Comparison of ENCODE assay signal across 15 cellular contexts in the genomic region with DNA sequence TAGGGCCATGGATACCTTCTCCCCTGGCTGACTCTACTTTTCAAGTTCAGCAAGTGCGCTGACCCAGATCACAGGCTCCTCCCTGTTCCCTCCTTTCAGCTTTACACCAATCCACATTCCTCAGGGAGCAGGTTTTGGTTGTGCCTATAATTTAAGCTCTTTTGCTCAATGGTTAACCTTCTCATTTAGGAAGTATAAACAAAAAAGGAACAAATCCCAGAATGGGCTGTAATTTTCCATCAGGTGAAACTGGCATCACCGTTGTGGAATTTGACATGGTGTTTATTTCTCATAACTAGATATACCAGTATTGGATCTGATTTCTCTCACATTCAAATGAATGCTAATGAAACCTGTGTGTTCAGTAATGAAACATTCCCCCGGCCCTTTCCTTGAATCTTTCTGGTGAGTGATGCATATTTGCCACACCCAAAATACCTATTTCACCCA. TPM values are rescaled to one million over a fixed set of nuclear protein-coding genes. Genes with fewer than 3 reads are reported as not detected.
DNase-seq lines count a peak whose midpoint lies in the region; ATAC-seq and TF ChIP-seq lines count a peak whose summit lies in the region.
"Had no signal": no experiment of that assay in that cellular context is flagged by ENCODE, and none has a peak within 500 bp of the region (broad histone marks: within the 10 kb centered on the region; RNA-seq: fewer than 3 reads in every experiment).

No MANE protein-coding gene starts in this region.

- H3K27me3 Mint-ChIP-seq in MCF 10A (ENCODE audit: insufficient read depth, unreplicated experiment), result no peaks in the 10 kb centered on the region
- H3K27me3 Mint-ChIP-seq: activated naive CD8-positive, alpha-beta T cell treated with anti-CD3 and anti-CD28 coated beads for 36 hours had no signal

- no peak for TF ChIP-seq CTCF in MCF 10A (IDR thresholded peaks at IDR 0.05; ENCODE audit: unreplicated experiment)
- no peak for TF ChIP-seq CTCF in right lobe of liver (IDR thresholded peaks at IDR 0.05)

- H3K4me1 ChIP-seq in right lobe of liver, result no peaks in the 10 kb centered on the region
- H3K4me1 ChIP-seq: neural progenitor cell, SJCRH30 had no signal

- peaks cover 11% of the 10 kb centered on the region for H3K36me3 Mint-ChIP-seq in MCF 10A (ENCODE audit: insufficient read depth, unreplicated experiment)

- CTCF ChIA-PET in MCF 10A (lab: Yijun Ruan, JAX), result interaction anchor here (1.6 kb wide), 1 partner anchor 33 kb away, joined by 3 read pairs; no protein-coding TSS in a partner anchor

- no peak overlapping the region for H3K4me3 ChIP-seq in skin epidermis
- H3K4me3 ChIP-seq in right lobe of liver, result no peak overlapping the region
- H3K4me3 ChIP-seq: neural progenitor cell, SJCRH30 had no signal

- no peak overlapping the region for H3K4me3 Mint-ChIP-seq in MCF 10A (ENCODE audit: unreplicated experiment)
- H3K4me3 Mint-ChIP-seq: activated naive CD8-positive, alpha-beta T cell treated with anti-CD3 and anti-CD28 coated beads for 36 hours; neural progenitor cell had no signal

- no TSS peak for BruUV-seq in MCF 10A (replicated peaks; lab: Mats Ljungman, UMichigan)

- POLR2A ChIA-PET in MCF 10A (lab: Yijun Ruan, JAX), result interaction anchor here (0.9 to 4.6 kb wide), 5 partner anchors 9 to 60 kb away, joined by 3 to 36 read pairs (median 8); a partner anchor contains a TSS

- H3K9me3 ChIP-seq in right lobe of liver, result no peaks in the 10 kb centered on the region
- H3K9me3 ChIP-seq: SJCRH30 had no signal

- no peaks in the 10 kb centered on the region for H3K9me3 Mint-ChIP-seq in MCF 10A (ENCODE audit: unreplicated experiment)
- H3K9me3 Mint-ChIP-seq: activated naive CD8-positive, alpha-beta T cell treated with anti-CD3 and anti-CD28 coated beads for 36 hours; neural progenitor cell had no signal

- peak overlapping the region; percentile 1 for H3K27ac Mint-ChIP-seq in MCF 10A (ENCODE audit: low read depth, unreplicated experiment)
- H3K27ac Mint-ChIP-seq: activated naive CD8-positive, alpha-beta T cell treated with anti-CD3 and anti-CD28 coated beads for 36 hours; neural progenitor cell had no signal

- 91% methylated on average over 3 of the region's 3 CpGs for WGBS in right lobe of liver (ENCODE audit: insufficient coverage, low coverage, low lambda C conversion rate, missing lambda C conversion rate)

- DNase-seq in HPDE6-E6E7 (ENCODE audit: extremely low spot score), result peak; percentile 78
- DNase-seq in MCF 10A (ENCODE audit: unreplicated experiment), result peak; percentile 9
- DNase-seq in iPS-NIHi7 (ENCODE audit: extremely low spot score), result peak; percentile 52
- DNase-seq in activated CD8-positive, alpha-beta memory T cell treated with anti-CD3 and anti-CD28 coated beads, Interleukin-2, amount 50 U/mL, for 48 hours, result no peak
- DNase-seq in right lobe of liver, result no peak
- DNase-seq: activated CD4-positive, alpha-beta T cell treated with anti-CD3 and anti-CD28 coated beads, Interleukin-2, amount 50 U/mL, for 1 hour; activated naive CD8-positive, alpha-beta T cell treated with anti-CD3 and anti-CD28 coated beads for 36 hours; activated T-cell treated with anti-CD3 and anti-CD28 coated beads, Interleukin-2, amount 50 U/mL, for 48 hours; DMS153; SJCRH30; stimulated activated CD4-positive, alpha-beta T cell treated with anti-CD3 and anti-CD28 coated beads, Interleukin-1b, Interleukin-23, amount 100 ng/mL, for 48 hours; T1000 had no signal

- no peak for TF ChIP-seq POLR2A in right lobe of liver (IDR thresholded peaks at IDR 0.05)

- H3K36me3 ChIP-seq in right lobe of liver, result peaks cover 0 to 1% (median 0%) of the 10 kb centered on the region in 4 donors
- H3K36me3 ChIP-seq: neural progenitor cell, SJCRH30 had no signal

- intact Hi-C loops in MCF 10A (cut with micrococcal nuclease), result no loop called here
- intact Hi-C loops in right lobe of liver (cut with DNase I), result no loop called here

- H3K27ac ChIP-seq in skin epidermis (peak overlapping the region in 12 of 21 experiments; percentile 1 to 65 (median 34)), right lobe of liver (no peak overlapping the region)
- H3K27ac ChIP-seq: neural progenitor cell, SJCRH30 had no signal

- H3K4me1 Mint-ChIP-seq in MCF 10A (ENCODE audit: insufficient read depth, unreplicated experiment), result peaks cover 31% of the 10 kb centered on the region

- H3K27me3 ChIP-seq in right lobe of liver, result no peaks in the 10 kb centered on the region
- H3K27me3 ChIP-seq: neural progenitor cell, SJCRH30 had no signal

- ATAC-seq in HG03159 (IDR thresholded peaks at IDR 0.05; ENCODE audit: unreplicated experiment) (no peak), right lobe of liver (no peak)

RNA-seq across cellular contexts. Expression of a gene that starts 13.6 kb away (rescaled TPM):
- total RNA-seq in MCF 10A (2022), result 24.9 and 25.3 TPM in 2 replicates
- 10 to 100 TPM in 2 of 6 experiments, 1 to 10 TPM in 4; 6.2 to 10.6 (median 8.2) TPM for total RNA-seq in right lobe of liver

Comparison
In these comparisons a context has a peak if more than half of its experiments do, and no peak if none do; other contexts are left out.
1. DNase-seq: peak in HPDE6-E6E7 (single experiment), MCF 10A (single experiment) and iPS-NIHi7 (single experiment); none in activated CD8-positive, alpha-beta memory T cell treated with anti-CD3 and anti-CD28 coated beads, Interleukin-2, amount 50 U/mL, for 48 hours (single experiment) and right lobe of liver (0 of 3).
2. H3K27ac ChIP-seq: peak in skin epidermis (12 of 21); none in right lobe of liver (0 of 3).